Comparison of ENCODE assay signal across 22 cellular contexts in the genomic region with DNA sequence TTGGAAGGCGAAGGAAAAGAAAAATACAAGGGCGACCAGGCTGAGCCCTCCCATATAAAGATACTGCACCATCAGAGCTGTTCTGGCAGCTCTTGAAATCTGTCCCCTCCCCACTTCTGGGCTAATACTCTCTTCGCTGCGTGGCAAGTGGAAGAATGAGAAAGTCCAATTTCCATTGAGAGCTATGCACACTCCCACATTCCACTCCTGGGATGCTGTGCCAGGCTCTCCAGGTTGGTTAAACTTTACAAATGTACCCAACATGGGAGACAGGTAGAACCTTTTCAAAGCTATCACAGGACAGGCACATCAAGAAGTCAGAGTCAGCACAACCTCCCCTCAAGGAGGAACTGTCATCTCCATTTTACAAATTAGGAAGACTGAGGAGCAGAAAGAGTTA.
"Had no signal": no experiment of that assay in that cellular context is flagged by ENCODE, and none has a peak within 500 bp of the region (broad histone marks: within the 10 kb centered on the region; RNA-seq: fewer than 3 reads in every experiment).

No MANE protein-coding gene starts in this region.

- H3K4me1 ChIP-seq: uterus had no signal

- H3K27ac ChIP-seq: hepatocyte, right lobe of liver, thyroid gland, uterus had no signal

- H3K36me3 ChIP-seq: uterus had no signal

- H3K27ac Mint-ChIP-seq: brain; T-helper 1 cell treated with Interleukin-12 subunit alpha and Interleukin-12 subunit beta and Interleukin-4 antibody, amounts not matched to agents 30 μg/mL and 1 μg/mL, for 36 hours; WTC11 had no signal

- DNase-seq: activated CD4-positive, alpha-beta T cell treated with anti-CD3 and anti-CD28 coated beads, Interleukin-2, amount 50 U/mL, for 4 hours; activated CD8-positive, alpha-beta memory T cell treated with anti-CD3 and anti-CD28 coated beads, Interleukin-2, amount 50 U/mL, for 48 hours; activated naive CD4-positive, alpha-beta T cell treated with Interleukin-2 at 50 U/mL for 16 hours; activated T-cell treated with anti-CD3 and anti-CD28 coated beads, Interleukin-2, amount 50 U/mL, for 4 hours; aorta; dermis blood vessel endothelial cell; effector memory CD4-positive, alpha-beta T cell; foreskin melanocyte; kidney glomerular epithelial cell; mesendoderm; mucosa of descending colon; right lobe of liver; stimulated activated CD4-positive, alpha-beta T cell treated with anti-CD3 and anti-CD28 coated beads, Interleukin-15, amount 100 ng/mL, for 24 hours; stimulated activated naive CD4-positive, alpha-beta T cell treated with Interleukin-2 at 50 U/mL for 16 hours; T1000; thyroid gland; uterus had no signal

- H3K27me3 ChIP-seq: hepatocyte, right lobe of liver, thyroid gland, uterus had no signal

- H3K4me3 Mint-ChIP-seq: activated T-cell treated with anti-CD3 and anti-CD28 coated beads, Interleukin-2, amount 50 U/mL, for 4 hours; brain; neural crest cell; T-helper 1 cell treated with Interleukin-12 subunit alpha and Interleukin-12 subunit beta and Interleukin-4 antibody, amounts not matched to agents 30 μg/mL and 1 μg/mL, for 36 hours; WTC11 had no signal

- H3K27me3 Mint-ChIP-seq: brain had no signal

- H3K4me3 ChIP-seq: hepatocyte, mucosa of descending colon, right lobe of liver, thyroid gland, uterus had no signal

- ATAC-seq: activated T-cell treated with anti-CD3 and anti-CD28 coated beads, Interleukin-2, amount 50 U/mL, for 4 hours; mucosa of descending colon; WTC11 had no signal

- H3K9me3 Mint-ChIP-seq: activated T-cell treated with anti-CD3 and anti-CD28 coated beads, Interleukin-2, amount 50 U/mL, for 4 hours; brain; neural crest cell; T-helper 1 cell treated with Interleukin-12 subunit alpha and Interleukin-12 subunit beta and Interleukin-4 antibody, amounts not matched to agents 30 μg/mL and 1 μg/mL, for 36 hours; WTC11 had no signal

- H3K9me3 ChIP-seq: mucosa of descending colon, right lobe of liver, thyroid gland, uterus had no signal
